2 cellular contexts compared by ENCODE assay signal in genomic region chrX:155070663-155070974, GRCh38.
TF ChIP-seq lines count a peak whose summit lies in the region.

No MANE protein-coding gene starts in this region.

TF ChIP-seq in HEK293, 187 proteins besides CTCF, POLR2A, EP300 and RAD21 (continues in another document):
- peak; percentile 56; the same call in 1 of the 2 replicates for TF ChIP-seq ZBTB20 (tag by site-specific recombination; IDR thresholded peaks at IDR 0.05)
- no peak for TF ChIP-seq INSM2 (tag by site-specific recombination; IDR thresholded peaks at IDR 0.05)
- no peak for TF ChIP-seq ZNF549 (tag by site-specific recombination; IDR thresholded peaks at IDR 0.05)
- peak; percentile 25; the same call in 1 of the 2 replicates for TF ChIP-seq REST (tag by site-specific recombination; IDR thresholded peaks at IDR 0.05)
- TF ChIP-seq ZNF404 (tag by site-specific recombination; IDR thresholded peaks at IDR 0.05) = no peak
- no peak for TF ChIP-seq ZNF792 (tag by site-specific recombination; IDR thresholded peaks at IDR 0.05)
- no peak for TF ChIP-seq ZNF677 (tag by site-specific recombination; IDR thresholded peaks at IDR 0.05)
- TF ChIP-seq ZBTB6 (tag by site-specific recombination; IDR thresholded peaks at IDR 0.05) = no peak
- no peak for TF ChIP-seq ZNF426 (tag by site-specific recombination; IDR thresholded peaks at IDR 0.05)
- no peak for TF ChIP-seq SCRT1 (tag by site-specific recombination; IDR thresholded peaks at IDR 0.05; ENCODE audit: borderline replicate concordance)
- TF ChIP-seq ZNF626 (tag by site-specific recombination; IDR thresholded peaks at IDR 0.05) = no peak
- no peak for TF ChIP-seq SALL2 (tag by site-specific recombination; IDR thresholded peaks at IDR 0.05; ENCODE audit: borderline replicate concordance)
- 0 out of 2 replicates have a peak, but pooled peaks have one; percentile 13 for TF ChIP-seq ZNF423 (tag by site-specific recombination; IDR thresholded peaks at IDR 0.05)
- TF ChIP-seq ZSCAN18 (tag by site-specific recombination; IDR thresholded peaks at IDR 0.05) = no peak
- no peak for TF ChIP-seq ZNF248 (tag by site-specific recombination; IDR thresholded peaks at IDR 0.05)
- peak; percentile 52 for TF ChIP-seq PRDM10 (tag by site-specific recombination; IDR thresholded peaks at IDR 0.05)

TF ChIP-seq in endothelial cell of umbilical vein, 7 proteins besides CTCF, POLR2A, EP300 and RAD21 (continued from another document):
- TF ChIP-seq MAX (IDR thresholded peaks at IDR 0.05; ENCODE audit: insufficient read depth, insufficient read length) = no peak
- TF ChIP-seq JUN (IDR thresholded peaks at IDR 0.05; ENCODE audit: borderline replicate concordance, insufficient read depth, insufficient read length, low read depth) = no peak
- TF ChIP-seq GATA2 (IDR thresholded peaks at IDR 0.05; ENCODE audit: insufficient read depth, insufficient read length, low read depth, low read length) = no peak
- no peak for TF ChIP-seq EZH2 (IDR thresholded peaks at IDR 0.05; ENCODE audit: borderline replicate concordance, low read depth, low read length, severe bottlenecking)
- no peak for TF ChIP-seq MYC (IDR thresholded peaks at IDR 0.05; ENCODE audit: low read depth, low read length)
- TF ChIP-seq POLR2AphosphoS5 (IDR thresholded peaks at IDR 0.05; ENCODE audit: insufficient read depth, low read depth, low read length) = no peak
